Comparison of ENCODE assay signal across 8 cellular contexts in the genomic region with DNA sequence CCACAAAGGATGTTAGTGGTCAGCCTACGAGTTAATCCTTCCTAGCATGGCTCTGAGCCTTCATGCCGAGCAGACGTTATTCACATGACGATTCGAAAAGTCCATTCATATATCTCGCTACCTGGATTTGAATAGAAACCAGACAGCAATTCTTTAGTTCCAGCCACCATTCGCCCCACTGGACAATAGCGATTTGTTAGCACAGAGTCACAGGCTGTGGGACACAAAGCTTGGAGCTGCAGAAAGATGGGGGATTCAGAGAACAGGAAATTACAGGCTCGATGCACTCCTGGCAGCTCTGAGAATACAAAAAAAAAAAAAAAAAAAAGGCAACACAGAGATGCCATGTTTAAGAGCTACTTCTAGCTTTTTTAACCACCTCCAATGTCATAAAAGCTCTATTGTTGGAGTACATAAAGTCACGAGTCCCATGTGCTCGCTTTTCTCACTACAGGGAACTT.
DNase-seq lines count a peak whose midpoint lies in the region; ATAC-seq, FAIRE-seq and TF ChIP-seq lines count a peak whose summit lies in the region.

No MANE protein-coding gene starts in this region.

- H3K9ac ChIP-seq in keratinocyte (ENCODE audit: control insufficient read depth, extremely low read depth, insufficient read depth, low read length) = peak overlapping the region; percentile 92

- H3K4me1 Mint-ChIP-seq in stimulated activated effector memory CD8-positive, alpha-beta T cell treated with anti-CD3 and anti-CD28 coated beads, Interleukin-12 subunit alpha, Interleukin-12 subunit beta, amount 100 ng/mL, for 72 hours = peaks cover 13% of the 10 kb centered on the region

- no peaks in the 10 kb centered on the region for H3K9me3 Mint-ChIP-seq in stimulated activated effector memory CD8-positive, alpha-beta T cell treated with anti-CD3 and anti-CD28 coated beads, Interleukin-12 subunit alpha, Interleukin-12 subunit beta, amount 100 ng/mL, for 72 hours

- ATAC-seq in body of pancreas (no peak), GM18909 (IDR thresholded peaks at IDR 0.05; ENCODE audit: poor library complexity, unreplicated experiment) (no peak)
- no peak for ATAC-seq in stimulated activated effector memory CD8-positive, alpha-beta T cell treated with anti-CD3 and anti-CD28 coated beads, Interleukin-12 subunit alpha, Interleukin-12 subunit beta, amount 100 ng/mL, for 72 hours

- intact Hi-C loops in body of pancreas (cut with DNase I) = no loop called here

- H3K27ac Mint-ChIP-seq in stimulated activated effector memory CD8-positive, alpha-beta T cell treated with anti-CD3 and anti-CD28 coated beads, Interleukin-12 subunit alpha, Interleukin-12 subunit beta, amount 100 ng/mL, for 72 hours = no peak overlapping the region

- 10 to 12% methylated on average over 11 of the region's 11 CpGs for WGBS in body of pancreas, 2 donors

- DNase-seq in BJ (ENCODE audit: low read depth) (no peak), GM20000 (ENCODE audit: low spot score) (peak; percentile 9), NCI-H82 treated with DMSO at 0.1 percent for 48 hours (lab: John Stamatoyannopoulos, UW; ENCODE audit: unreplicated experiment) (peak; percentile 43), body of pancreas (peak in 2 of 4 donors; percentile 7 to 12), keratinocyte (ENCODE audit: low read depth, low spot score) (no peak), NCI-H1436 treated with DMSO at 0.1 percent for 48 hours (lab: John Stamatoyannopoulos, UW) (no peak)
- no peak for DNase-seq in stimulated activated effector memory CD8-positive, alpha-beta T cell treated with anti-CD3 and anti-CD28 coated beads, Interleukin-12 subunit alpha, Interleukin-12 subunit beta, amount 100 ng/mL, for 72 hours (ENCODE audit: low spot score in 2 of 2)

- CTCF ChIA-PET in BJ (lab: Yijun Ruan, JAX) = interaction anchor here (1.1 to 5.6 kb wide), 4 partner anchors 37 to 52 kb away, joined by 3 to 42 read pairs (median 17); no protein-coding TSS in a partner anchor

- FAIRE-seq in keratinocyte (lab: Jason Lieb, UNC) = peak; percentile 58

- H3K4me1 ChIP-seq in body of pancreas (peaks cover 21% of the 10 kb centered on the region), keratinocyte (ENCODE audit: control insufficient read depth, extremely low read depth, insufficient read depth, low read length) (peaks cover 24% of the 10 kb centered on the region)

- H3K9me1 ChIP-seq in keratinocyte (ENCODE audit: control insufficient read depth, extremely low read depth, insufficient read depth, low read length) = no peaks in the 10 kb centered on the region

- H3K9me3 ChIP-seq in body of pancreas (no peaks in the 10 kb centered on the region), keratinocyte (ENCODE audit: control insufficient read depth, low read depth, low read length) (no peaks in the 10 kb centered on the region)

- no peaks in the 10 kb centered on the region for H3K36me3 ChIP-seq in BJ (ENCODE audit: control insufficient read depth, insufficient read depth, low read length)
- H3K36me3 ChIP-seq in body of pancreas (replicated peaks in 1 of 2; ENCODE audit: insufficient read depth in 1 of 2, low read depth in 2 of 2) = no peaks in the 10 kb centered on the region
- H3K36me3 ChIP-seq in keratinocyte (ENCODE audit: control insufficient read depth in 2 of 2, extremely low read depth in 1 of 2, insufficient read depth in 2 of 2, low read length in 2 of 2) = no peaks in the 10 kb centered on the region

- dilution Hi-C loops in keratinocyte (cut with MboI; ENCODE audit: extremely low pct_ligation_motif_present, low sequenced_read_pairs) = no loop called here

- POLR2A ChIA-PET in BJ (lab: Charles Lee) = interaction anchor here (0.6 to 1.8 kb wide), 3 partner anchors 18 to 201 kb away, joined by 3 to 5 read pairs (median 4); a partner anchor contains a TSS

- TF ChIP-seq CTCF in BJ (IDR thresholded peaks at IDR 0.05; ENCODE audit: insufficient read depth, low read depth, low read length) (no peak), GM20000 (IDR thresholded peaks at IDR 0.05; ENCODE audit: extremely low read depth, missing control alignments) (no peak), body of pancreas (IDR thresholded peaks at IDR 0.05) (no peak), keratinocyte (optimal IDR thresholded peaks at IDR 0.05 in 1 of 3, IDR thresholded peaks at IDR 0.05 in 1 of 3, conservative IDR thresholded peaks at IDR 0.05 in 1 of 3; ENCODE audit: extremely low read depth in 1 of 3, insufficient read depth in 2 of 3, low read length in 3 of 3) (no peak)

- no peaks in the 10 kb centered on the region for H4K20me1 ChIP-seq in keratinocyte (ENCODE audit: control insufficient read depth, extremely low read depth, insufficient read depth, low read length)

- TF ChIP-seq POLR2A in body of pancreas (IDR thresholded peaks at IDR 0.05) = no peak

- H3K27ac ChIP-seq in body of pancreas (peak overlapping the region in 3 of 4 donors; percentile 79 to 92 (median 83)), keratinocyte (ENCODE audit: control insufficient read depth, insufficient read depth, low read length) (peak overlapping the region; percentile 97)

- peak overlapping the region; percentile 71 for H3K4me3 Mint-ChIP-seq in stimulated activated effector memory CD8-positive, alpha-beta T cell treated with anti-CD3 and anti-CD28 coated beads, Interleukin-12 subunit alpha, Interleukin-12 subunit beta, amount 100 ng/mL, for 72 hours

- H3K36me3 Mint-ChIP-seq in stimulated activated effector memory CD8-positive, alpha-beta T cell treated with anti-CD3 and anti-CD28 coated beads, Interleukin-12 subunit alpha, Interleukin-12 subunit beta, amount 100 ng/mL, for 72 hours = no peaks in the 10 kb centered on the region

- H3K4me3 ChIP-seq in BJ (ENCODE audit: low read depth, low read length) (peak overlapping the region; percentile 50), body of pancreas (no peak overlapping the region), keratinocyte (ENCODE audit: control insufficient read depth in 2 of 3, extremely low read depth in 1 of 3, insufficient read depth in 2 of 3, low read depth in 1 of 3, low read length in 3 of 3) (peak overlapping the region; percentile 54 to 88 (median 67))

- H3K4me2 ChIP-seq in keratinocyte (ENCODE audit: control insufficient read depth, extremely low read depth, insufficient read depth, low read depth, low read length) = peak overlapping the region; percentile 98

- H3K27me3 ChIP-seq in BJ (ENCODE audit: control insufficient read depth, insufficient read depth, low read length) (no peaks in the 10 kb centered on the region), body of pancreas (no peaks in the 10 kb centered on the region), keratinocyte (ENCODE audit: control insufficient read depth, extremely low read depth, insufficient read depth, low read length) (no peaks in the 10 kb centered on the region)

- H2AFZ ChIP-seq in keratinocyte (ENCODE audit: control insufficient read depth, low read length) = peak overlapping the region; percentile 52

- peaks cover 39% of the 10 kb centered on the region for H3K79me2 ChIP-seq in keratinocyte (ENCODE audit: control insufficient read depth, insufficient read depth, low read length)

Comparison
In these comparisons a context has a peak if more than half of its experiments do, and no peak if none do; other contexts are left out.
1. DNase-seq: peak in GM20000 (single experiment) and NCI-H82 treated with DMSO at 0.1 percent for 48 hours (single experiment); none in BJ (single experiment), keratinocyte (single experiment), stimulated activated effector memory CD8-positive, alpha-beta T cell treated with anti-CD3 and anti-CD28 coated beads, Interleukin-12 subunit alpha, Interleukin-12 subunit beta, amount 100 ng/mL, for 72 hours (0 of 2) and NCI-H1436 treated with DMSO at 0.1 percent for 48 hours (single experiment).
2. H3K4me3 ChIP-seq: peak in BJ (single experiment) and keratinocyte (3 of 3); none in body of pancreas (0 of 2).